ENCODE assay signal across 8 cellular contexts in the genomic region with DNA sequence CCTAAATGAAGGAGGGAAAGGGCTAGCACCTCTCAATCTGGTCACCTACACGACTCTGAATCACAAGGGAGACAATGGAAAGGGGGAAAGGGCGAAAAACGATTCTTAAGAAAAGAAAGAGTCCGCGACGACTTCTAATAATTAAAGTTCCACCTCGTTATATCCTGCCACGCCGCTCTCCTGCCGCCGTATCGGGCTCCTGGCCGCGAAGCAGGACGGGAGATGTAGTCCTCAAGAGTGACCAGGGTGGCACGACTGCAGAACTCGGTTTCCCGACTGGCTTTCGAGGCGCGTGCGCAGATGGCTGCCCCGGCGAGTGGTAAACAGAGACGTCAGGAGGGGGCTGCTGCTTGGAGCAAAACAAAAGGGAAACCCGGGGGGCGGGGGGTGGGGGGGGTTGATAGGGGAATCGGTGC. TPM values are rescaled to one million over a fixed set of nuclear protein-coding genes. Genes with fewer than 3 reads are reported as not detected.
DNase-seq lines count a peak whose midpoint lies in the region; TF ChIP-seq lines count a peak whose summit lies in the region.

A gene with protein sequence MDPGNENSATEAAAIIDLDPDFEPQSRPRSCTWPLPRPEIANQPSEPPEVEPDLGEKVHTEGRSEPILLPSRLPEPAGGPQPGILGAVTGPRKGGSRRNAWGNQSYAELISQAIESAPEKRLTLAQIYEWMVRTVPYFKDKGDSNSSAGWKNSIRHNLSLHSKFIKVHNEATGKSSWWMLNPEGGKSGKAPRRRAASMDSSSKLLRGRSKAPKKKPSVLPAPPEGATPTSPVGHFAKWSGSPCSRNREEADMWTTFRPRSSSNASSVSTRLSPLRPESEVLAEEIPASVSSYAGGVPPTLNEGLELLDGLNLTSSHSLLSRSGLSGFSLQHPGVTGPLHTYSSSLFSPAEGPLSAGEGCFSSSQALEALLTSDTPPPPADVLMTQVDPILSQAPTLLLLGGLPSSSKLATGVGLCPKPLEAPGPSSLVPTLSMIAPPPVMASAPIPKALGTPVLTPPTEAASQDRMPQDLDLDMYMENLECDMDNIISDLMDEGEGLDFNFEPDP (plus strand): TSS at position 297 of the 416 bp plus-strand sequence. CDS start 678 bp downstream, outside the sequence.

- H3K4me1 ChIP-seq in neuron (ENCODE audit: insufficient read depth, low read length): no peaks in the 10 kb centered on the region

- no peaks in the 10 kb centered on the region for H3K36me3 ChIP-seq in H7 (replicated peaks; ENCODE audit: control insufficient read depth, insufficient read depth, low read length)
- no peaks in the 10 kb centered on the region for H3K36me3 ChIP-seq in MG63
- H3K36me3 ChIP-seq in neuron (ENCODE audit: insufficient read depth, low read length): no peaks in the 10 kb centered on the region

- H3K9me3 ChIP-seq in MG63 (no peaks in the 10 kb centered on the region), neuron (ENCODE audit: low read length) (no peaks in the 10 kb centered on the region)

- peaks cover 1% of the 10 kb centered on the region; the same call in 1 of the 2 replicates for H3K27me3 ChIP-seq in H7 (ENCODE audit: control insufficient read depth, insufficient read depth, low read length)
- no peaks in the 10 kb centered on the region for H3K27me3 ChIP-seq in MG63
- no peaks in the 10 kb centered on the region for H3K27me3 ChIP-seq in neuron (ENCODE audit: insufficient read depth, low read length)

- DNase-seq in EH (ENCODE audit: low read depth) (peak; percentile 86), H7 (no peak), MG63 (peak; percentile 84), SHP77 treated with DMSO at 0.1 percent for 48 hours (lab: John Stamatoyannopoulos, UW) (peak; percentile 22), activated gamma-delta T cell (lab: John Stamatoyannopoulos, UW) (peak; percentile 84), foreskin fibroblast (peak; percentile 73 to 92), stromal cell of bone marrow (ENCODE audit: low read depth) (peak; percentile 67)

- H3K4me3 ChIP-seq in H7 (ENCODE audit: insufficient read depth, low read depth, low read length): peak within 1 kb of the TSS; percentile 66
- peak within 1 kb of the TSS; percentile 58 for H3K4me3 ChIP-seq in MG63
- peak within 1 kb of the TSS; percentile 59 to 72 for H3K4me3 ChIP-seq in foreskin fibroblast (ENCODE audit: low read depth in 1 of 2, low read length in 2 of 2)
- H3K4me3 ChIP-seq in neuron (ENCODE audit: low read length): peak within 1 kb of the TSS; percentile 59

- no peak for TF ChIP-seq CTCF in foreskin fibroblast (IDR thresholded peaks at IDR 0.05; ENCODE audit: low read depth, low read length)

- H2AFZ ChIP-seq in neuron (ENCODE audit: low read depth, low read length): peak within 1 kb of the TSS; percentile 42

RNA-seq across cellular contexts. Expression of the gene that starts here (rescaled TPM):
- 15.4 and 18.6 TPM in 2 replicates for total RNA-seq in H7 (2014; rRNA removed; shearing (Covaris generic))
- 3.8 and 4.9 TPM in 2 replicates for total RNA-seq in MG63 (2014; rRNA removed; shearing (Covaris generic); ENCODE audit: low replicate concordance)
